In genomic region chr16:17076818-17077498, GRCh38 we compare ENCODE assay signal across 25 cellular contexts.
"Had no signal": no experiment of that assay in that cellular context is flagged by ENCODE, and none has a peak within 500 bp of the region (broad histone marks: within the 10 kb centered on the region; RNA-seq: fewer than 3 reads in every experiment).

No MANE protein-coding gene starts in this region.

- H3K9me3 ChIP-seq: colonic mucosa, esophagus muscularis mucosa, gastroesophageal sphincter, heart left ventricle, lower lobe of right lung, thoracic aorta, tibial nerve, upper lobe of left lung had no signal

- H3K27ac ChIP-seq: colonic mucosa, esophagus muscularis mucosa, foreskin keratinocyte, gastroesophageal sphincter, heart left ventricle, hepatocyte, lower lobe of right lung, parathyroid adenoma, thoracic aorta, tibial nerve, upper lobe of left lung had no signal

- ATAC-seq: foreskin keratinocyte; gastroesophageal sphincter; heart left ventricle; left ventricle myocardium superior; lower lobe of right lung; natural killer cell; sciatic nerve; stimulated activated effector memory CD8-positive, alpha-beta T cell treated with anti-CD3 and anti-CD28 coated beads, Interleukin-12 subunit alpha, Interleukin-12 subunit beta, amount 100 ng/mL, for 72 hours; stimulated activated naive CD8-positive, alpha-beta T cell treated with anti-CD3 and anti-CD28 coated beads, Interleukin-15, Interleukin-2, amounts not matched to agents 100 U/mL and 50 U/mL, for 24 hours had no signal

- H3K27me3 ChIP-seq: colonic mucosa, hepatocyte, tibial nerve, upper lobe of left lung had no signal

- H3K9ac ChIP-seq: parathyroid adenoma had no signal

- H3K36me3 ChIP-seq: colonic mucosa, esophagus muscularis mucosa, gastroesophageal sphincter, heart left ventricle, lower lobe of right lung, thoracic aorta, tibial nerve, upper lobe of left lung had no signal

- H2AFZ ChIP-seq: hepatocyte, parathyroid adenoma had no signal

- DNase-seq: colonic mucosa; effector memory CD4-positive, alpha-beta T cell; foreskin keratinocyte; heart left ventricle; left ventricle myocardium superior; lower lobe of right lung; natural killer cell; stimulated activated CD4-positive, alpha-beta T cell treated with anti-CD3 and anti-CD28 coated beads, Interleukin-12 subunit alpha, Interleukin-12 subunit beta, amount 100 ng/mL, for 4 hours; stimulated activated CD4-positive, alpha-beta T cell treated with anti-CD3 and anti-CD28 coated beads, Interleukin-1b, Interleukin-23, amount 100 ng/mL, for 48 hours; stimulated activated CD4-positive, alpha-beta T cell treated with anti-CD3 and anti-CD28 coated beads, Interleukin-4, amount 100 ng/mL, for 1 hour; stimulated activated naive CD8-positive, alpha-beta T cell treated with anti-CD3 and anti-CD28 coated beads, Interleukin-15, Interleukin-2, amounts not matched to agents 100 U/mL and 50 U/mL, for 24 hours; substantia nigra; upper lobe of left lung had no signal

- H3K79me2 ChIP-seq: hepatocyte, parathyroid adenoma had no signal

- H3K4me1 ChIP-seq: colonic mucosa, esophagus muscularis mucosa, foreskin keratinocyte, gastroesophageal sphincter, heart left ventricle, lower lobe of right lung, parathyroid adenoma, tibial nerve, upper lobe of left lung had no signal

- H3K4me3 ChIP-seq: colonic mucosa, esophagus muscularis mucosa, gastroesophageal sphincter, heart left ventricle, hepatocyte, lower lobe of right lung, smooth muscle cell, thoracic aorta, tibial nerve, upper lobe of left lung had no signal

- H3K4me2 ChIP-seq: hepatocyte, smooth muscle cell had no signal

- FAIRE-seq: endothelial cell of umbilical vein, islet of Langerhans, urothelium cell line had no signal
